8 cellular contexts compared by ENCODE assay signal in genomic region chr16:81004646-81005353, GRCh38. TPM values are rescaled to one million over a fixed set of nuclear protein-coding genes. Genes with fewer than 3 reads are reported as not detected.
DNase-seq lines count a peak whose midpoint lies in the region; ATAC-seq lines count a peak whose summit lies in the region.

No MANE protein-coding gene starts in this region.

- peaks cover 23% of the 10 kb centered on the region for H3K36me3 Mint-ChIP-seq in activated CD4-positive, alpha-beta T cell treated with anti-CD3 and anti-CD28 coated beads, Interleukin-2, amount 10 ng/mL, durations not matched to agents 7 days and 5 days (ENCODE audit: low read depth)

- no peaks in the 10 kb centered on the region for H3K27me3 ChIP-seq in ACC112 (ENCODE audit: insufficient read depth, low read length)

- CTCF ChIA-PET in activated CD4-positive, alpha-beta T cell treated with anti-CD3 and anti-CD28 coated beads, Interleukin-2, amount 10 ng/mL, durations not matched to agents 7 days and 5 days (lab: Charles Lee), result interaction anchor here (0.9 to 2.3 kb wide), 7 partner anchors 14 to 424 kb away, joined by 3 to 11 read pairs (median 4); partner anchors contain the start of genes ATMIN and C16orf46

- H3K4me1 ChIP-seq in ACC112 (ENCODE audit: control insufficient read depth, insufficient read depth, low read length, unreplicated experiment), result peaks cover 26% of the 10 kb centered on the region
- H3K4me1 ChIP-seq in ES-I3 (ENCODE audit: insufficient read depth, low read length), result no peaks in the 10 kb centered on the region; the same call in 1 of the 2 replicates

- POLR2A ChIA-PET in activated CD4-positive, alpha-beta T cell treated with anti-CD3 and anti-CD28 coated beads, Interleukin-2, amount 10 ng/mL, durations not matched to agents 7 days and 5 days (lab: Charles Lee), result no interaction called here

- H3K4me1 Mint-ChIP-seq in activated CD4-positive, alpha-beta T cell treated with anti-CD3 and anti-CD28 coated beads, Interleukin-2, amount 10 ng/mL, durations not matched to agents 7 days and 5 days, result peaks cover 64% of the 10 kb centered on the region

- H3K36me3 ChIP-seq in ACC112 (ENCODE audit: insufficient read depth, low read length), result 0 out of 2 replicates have a peak, but pooled peaks cover 5% of the 10 kb centered on the region
- no peaks in the 10 kb centered on the region for H3K36me3 ChIP-seq in ES-I3 (ENCODE audit: insufficient read depth, low read length)

- peak overlapping the region; percentile 75 for H3K27ac ChIP-seq in ACC112 (ENCODE audit: low read depth, low read length)

- H3K27ac Mint-ChIP-seq in activated CD4-positive, alpha-beta T cell treated with anti-CD3 and anti-CD28 coated beads, Interleukin-2, amount 10 ng/mL, durations not matched to agents 7 days and 5 days, result peak overlapping the region; percentile 96

- no peaks in the 10 kb centered on the region for H3K9me3 Mint-ChIP-seq in activated CD4-positive, alpha-beta T cell treated with anti-CD3 and anti-CD28 coated beads, Interleukin-2, amount 10 ng/mL, durations not matched to agents 7 days and 5 days

- H3K9me3 ChIP-seq in ES-I3 (ENCODE audit: control insufficient read depth, insufficient read depth, low read length), result no peaks in the 10 kb centered on the region

- peak; percentile 15 for DNase-seq in NCI-H2029 treated with DMSO at 0.1 percent for 48 hours (lab: John Stamatoyannopoulos, UW)
- peak; percentile 73 for DNase-seq in activated CD4-positive, alpha-beta T cell treated with anti-CD3 and anti-CD28 coated beads, Interleukin-2, amount 10 ng/mL, durations not matched to agents 7 days and 5 days
- peak; percentile 68 for DNase-seq in foreskin melanocyte
- DNase-seq in renal cortical epithelial cell (ENCODE audit: low read depth), result peak; percentile 60
- DNase-seq in OCI-M2 (lab: John Stamatoyannopoulos, UW; ENCODE audit: unreplicated experiment), result no peak

- peaks cover 90% of the 10 kb centered on the region for H3K79me2 ChIP-seq in ACC112 (ENCODE audit: control insufficient read depth, insufficient read depth, low read length, unreplicated experiment)

- peak overlapping the region; percentile 39; the same call in 1 of the 2 replicates for H3K9ac ChIP-seq in ES-I3 (ENCODE audit: low read depth, low read length)

- H3K27me3 Mint-ChIP-seq in activated CD4-positive, alpha-beta T cell treated with anti-CD3 and anti-CD28 coated beads, Interleukin-2, amount 10 ng/mL, durations not matched to agents 7 days and 5 days, result no peaks in the 10 kb centered on the region

- peak overlapping the region; percentile 73 for H3K4me3 ChIP-seq in ACC112 (ENCODE audit: low read depth, low read length)

- H3K4me3 Mint-ChIP-seq in activated CD4-positive, alpha-beta T cell treated with anti-CD3 and anti-CD28 coated beads, Interleukin-2, amount 10 ng/mL, durations not matched to agents 7 days and 5 days, result peak overlapping the region; percentile 89

- H2AFZ ChIP-seq in ACC112 (ENCODE audit: low read length, unreplicated experiment), result peak overlapping the region; percentile 6

- ATAC-seq in HG03280 (IDR thresholded peaks at IDR 0.05; ENCODE audit: unreplicated experiment), result no peak

RNA-seq across cellular contexts. Expression of gene CMC2, which starts 1.9 kb away (rescaled TPM):
- 10 to 100 TPM; 90.3 to 99.7 TPM for total RNA-seq in activated CD4-positive, alpha-beta T cell treated with anti-CD3 and anti-CD28 coated beads, Interleukin-2, amount 10 ng/mL, durations not matched to agents 7 days and 5 days
- total RNA-seq in renal cortical epithelial cell, result 42.7 and 43.2 TPM in 2 replicates

RNA-seq across cellular contexts. Expression of gene CENPN, which starts 2.2 kb away (rescaled TPM):
- total RNA-seq in activated CD4-positive, alpha-beta T cell treated with anti-CD3 and anti-CD28 coated beads, Interleukin-2, amount 10 ng/mL, durations not matched to agents 7 days and 5 days, result 10 to 100 TPM; 53.7 to 55.3 TPM
- total RNA-seq in renal cortical epithelial cell, result 8.1 and 28.5 TPM in 2 replicates

RNA-seq across cellular contexts. Expression of gene ATMIN, which starts 30.8 kb away (rescaled TPM):
- total RNA-seq in activated CD4-positive, alpha-beta T cell treated with anti-CD3 and anti-CD28 coated beads, Interleukin-2, amount 10 ng/mL, durations not matched to agents 7 days and 5 days, result 10 to 100 TPM; 28.3 to 37.0 TPM
- 43.1 and 55.4 TPM in 2 replicates for total RNA-seq in renal cortical epithelial cell
